In the genomic region with DNA sequence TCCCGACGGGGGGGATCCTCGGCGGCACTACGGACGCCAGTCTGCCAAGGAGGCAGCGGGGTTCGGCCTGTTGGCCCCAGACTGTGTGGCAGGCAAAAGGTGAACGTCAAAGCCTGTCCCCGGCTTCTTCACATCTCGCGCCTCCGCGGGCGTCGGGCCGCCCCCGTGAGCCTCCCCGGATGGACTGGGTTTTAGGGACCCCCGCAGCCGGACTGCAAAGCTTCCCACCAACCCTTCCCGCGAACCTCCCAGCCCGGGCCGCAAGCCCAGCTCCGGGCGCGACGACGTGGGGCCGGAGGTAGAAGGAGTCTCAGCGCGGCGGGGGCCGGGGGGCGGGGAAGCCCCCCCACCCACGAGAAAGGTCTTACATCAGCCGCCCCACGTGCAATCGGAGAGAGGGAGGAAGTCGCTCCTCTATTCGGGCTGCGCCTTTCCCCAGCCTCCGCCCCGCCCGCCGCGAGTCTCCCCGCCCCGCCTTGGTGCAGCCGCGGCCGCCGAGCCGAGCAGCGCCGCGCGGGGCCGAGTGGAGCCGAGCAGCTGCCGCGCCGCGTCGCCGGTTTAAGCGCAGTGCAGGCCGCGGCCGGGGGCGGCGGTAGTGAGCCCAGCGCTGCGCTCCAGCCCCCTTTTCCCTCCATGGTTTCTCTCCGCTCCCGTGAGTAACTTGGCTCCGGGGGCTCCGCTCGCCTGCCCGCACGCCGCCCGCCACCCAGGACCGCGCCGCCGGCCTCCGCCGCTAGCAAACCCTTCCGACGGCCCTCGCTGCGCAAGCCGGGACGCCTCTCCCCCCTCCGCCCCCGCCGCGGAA, we compare ENCODE assay signal across 8 cellular contexts. TPM values are rescaled to one million over a fixed set of nuclear protein-coding genes. Genes with fewer than 3 reads are reported as not detected.
DNase-seq lines count a peak whose midpoint lies in the region; ATAC-seq and TF ChIP-seq lines count a peak whose summit lies in the region.

A gene (plus strand): TSS at position 623 of the 805 bp plus-strand sequence. CDS start 215 bp downstream, outside the sequence.

- H3K9me3 Mint-ChIP-seq in chondrocyte (ENCODE audit: low read depth) = no peaks in the 10 kb centered on the region

- peak; percentile 85 for TF ChIP-seq CTCF in chondrocyte (IDR thresholded peaks at IDR 0.05)

- DNase-seq in AML-193 (lab: John Stamatoyannopoulos, UW) (peak; percentile 85 to 87), NCI-H460 (ENCODE audit: extremely low read depth, low read depth) (peak; percentile 91), chondrocyte (ENCODE audit: low spot score) (peak; percentile 95), kidney tubule cell (ENCODE audit: low spot score) (peak; percentile 95)
- DNase-seq in activated CD4-positive, alpha-beta T cell treated with anti-CD3 and anti-CD28 coated beads for 24 hours (ENCODE audit: low read depth in 2 of 2) = peak; percentile 94 to 95
- DNase-seq in stimulated activated CD4-positive, alpha-beta T cell treated with anti-CD3 and anti-CD28 coated beads, Interleukin-1b, Interleukin-23, amount 100 ng/mL, for 1 hour (ENCODE audit: low read depth in 2 of 2) = peak; percentile 86 to 91

- H3K4me1 Mint-ChIP-seq in chondrocyte (ENCODE audit: low read depth) = peaks cover 43% of the 10 kb centered on the region

- H3K4me3 Mint-ChIP-seq in chondrocyte (ENCODE audit: unreplicated experiment) = peak within 1 kb of the TSS; percentile 74

- H3K36me3 Mint-ChIP-seq in chondrocyte (ENCODE audit: low read depth) = no peaks in the 10 kb centered on the region

- H3K27me3 Mint-ChIP-seq in chondrocyte (ENCODE audit: low read depth) = no peaks in the 10 kb centered on the region

- H3K27ac Mint-ChIP-seq in chondrocyte (ENCODE audit: unreplicated experiment) = peak within 1 kb of the TSS; percentile 85

- ATAC-seq in GM19023 (IDR thresholded peaks at IDR 0.05; ENCODE audit: unreplicated experiment) (peak; percentile 71), HG03196 (IDR thresholded peaks at IDR 0.05; ENCODE audit: unreplicated experiment) (peak; percentile 70)

RNA-seq across cellular contexts. Expression of the gene that starts here (rescaled TPM):
- 34.6 and 72.5 TPM in 2 replicates for total RNA-seq in NCI-H460 (2014; rRNA removed; shearing (Covaris generic))
- 15.5 and 18.4 TPM in 2 replicates for polyA plus RNA-seq in NCI-H460 (2014; cell fraction: nucleus; rRNA removed)
- total RNA-seq in chondrocyte = 77.6 to 86.1 TPM (median 86.0 TPM) in 3 replicates

Comparison
In these comparisons a context has a peak if more than half of its experiments do, and no peak if none do; other contexts are left out.
1. Peak in every context shown above with its lines: DNase-seq and ATAC-seq.